Comparison of ENCODE assay signal across 10 cellular contexts in genomic region chr1:16248007-16248436, GRCh38. TPM values are rescaled to one million over a fixed set of nuclear protein-coding genes. Genes with fewer than 3 reads are reported as not detected.
DNase-seq lines count a peak whose midpoint lies in the region; ATAC-seq and TF ChIP-seq lines count a peak whose summit lies in the region.
"Had no signal": no experiment of that assay in that cellular context is flagged by ENCODE, and none has a peak within 500 bp of the region (broad histone marks: within the 10 kb centered on the region; RNA-seq: fewer than 3 reads in every experiment).

No MANE protein-coding gene starts in this region.

- WGBS in testis, 2 donors = 77 to 85% methylated on average over 8 of the region's 8 CpGs

- no peak overlapping the region for H3K4me3 ChIP-seq in testis

- H3K4me3 Mint-ChIP-seq in mesothelial cell of epicardium = no peak overlapping the region
- H3K4me3 Mint-ChIP-seq in activated CD8-positive, alpha-beta T cell treated with anti-CD3 and anti-CD28 coated beads, Interleukin-2, amount 10 ng/mL, durations not matched to agents 7 days and 5 days = no peak overlapping the region
- H3K4me3 Mint-ChIP-seq: H9 had no signal

- peaks cover 46% of the 10 kb centered on the region for H3K4me1 ChIP-seq in testis

- peaks cover 10% of the 10 kb centered on the region for H3K36me3 Mint-ChIP-seq in mesothelial cell of epicardium
- H3K36me3 Mint-ChIP-seq in activated CD8-positive, alpha-beta T cell treated with anti-CD3 and anti-CD28 coated beads, Interleukin-2, amount 10 ng/mL, durations not matched to agents 7 days and 5 days (ENCODE audit: low read depth) = peaks cover 33% of the 10 kb centered on the region

- no peak for ATAC-seq in HG02981 (IDR thresholded peaks at IDR 0.05; ENCODE audit: unreplicated experiment)
- no peak for ATAC-seq in activated CD8-positive, alpha-beta T cell treated with anti-CD3 and anti-CD28 coated beads, Interleukin-2, amount 10 ng/mL, durations not matched to agents 7 days and 5 days

- CTCF ChIA-PET in activated CD8-positive, alpha-beta T cell treated with anti-CD3 and anti-CD28 coated beads, Interleukin-2, amount 10 ng/mL, durations not matched to agents 7 days and 5 days (lab: Charles Lee) = interaction anchor here (1.0 to 2.0 kb wide), 7 partner anchors 10 to 456 kb away, joined by 3 to 9 read pairs (median 5); partner anchors contain the start of gene CPLANE2

- peak overlapping the region; percentile 60 for H3K27ac ChIP-seq in angular gyrus (ENCODE audit: low read depth, low read length)
- H3K27ac ChIP-seq in testis = peak overlapping the region; percentile 61 to 89

- no peaks in the 10 kb centered on the region for H3K9me3 ChIP-seq in testis

- DNase-seq in NCI-H748 (lab: John Stamatoyannopoulos, UW; ENCODE audit: unreplicated experiment) (peak; percentile 15), NCI-H748 treated with DMSO at 0.1 percent for 48 hours (lab: John Stamatoyannopoulos, UW) (no peak), mesothelial cell of epicardium (ENCODE audit: low spot score in 2 of 2, unreplicated experiment in 2 of 2) (no peak), testis (no peak)
- no peak for DNase-seq in activated CD4-positive, alpha-beta T cell treated with anti-CD3 and anti-CD28 coated beads, Interleukin-2, amount 50 U/mL, for 4 hours
- no peak for DNase-seq in activated CD8-positive, alpha-beta T cell treated with anti-CD3 and anti-CD28 coated beads, Interleukin-2, amount 10 ng/mL, durations not matched to agents 7 days and 5 days
- DNase-seq: activated naive CD4-positive, alpha-beta T cell; H9 had no signal

- peak overlapping the region; percentile 30 for H3K27ac Mint-ChIP-seq in mesothelial cell of epicardium
- no peak overlapping the region for H3K27ac Mint-ChIP-seq in activated CD8-positive, alpha-beta T cell treated with anti-CD3 and anti-CD28 coated beads, Interleukin-2, amount 10 ng/mL, durations not matched to agents 7 days and 5 days

- H3K4me1 Mint-ChIP-seq in mesothelial cell of epicardium = peaks cover 28% of the 10 kb centered on the region
- peaks cover 22% of the 10 kb centered on the region for H3K4me1 Mint-ChIP-seq in activated CD8-positive, alpha-beta T cell treated with anti-CD3 and anti-CD28 coated beads, Interleukin-2, amount 10 ng/mL, durations not matched to agents 7 days and 5 days (ENCODE audit: low read depth)

- no peak for TF ChIP-seq POLR2A in testis (IDR thresholded peaks at IDR 0.05)

- H3K36me3 ChIP-seq in testis (ENCODE audit: low read depth, missing control alignments) = no peaks in the 10 kb centered on the region

- no peaks in the 10 kb centered on the region for H3K9me3 Mint-ChIP-seq in mesothelial cell of epicardium
- H3K9me3 Mint-ChIP-seq in activated CD8-positive, alpha-beta T cell treated with anti-CD3 and anti-CD28 coated beads, Interleukin-2, amount 10 ng/mL, durations not matched to agents 7 days and 5 days (ENCODE audit: insufficient read depth) = no peaks in the 10 kb centered on the region
- H3K9me3 Mint-ChIP-seq: H9 had no signal

- POLR2A ChIA-PET in activated CD8-positive, alpha-beta T cell treated with anti-CD3 and anti-CD28 coated beads, Interleukin-2, amount 10 ng/mL, durations not matched to agents 7 days and 5 days (lab: Charles Lee) = no interaction called here

- H3K27me3 ChIP-seq in testis = no peaks in the 10 kb centered on the region

- TF ChIP-seq CTCF in mesothelial cell of epicardium (IDR thresholded peaks at IDR 0.05; ENCODE audit: unreplicated experiment) (no peak), testis (IDR thresholded peaks at IDR 0.05) (no peak)

- intact Hi-C loops in testis (cut with DNase I; ENCODE audit: low total_unique reads) = loop anchor here (10.0 kb wide), 1 partner anchor 163 kb away; no protein-coding TSS in a partner anchor

- H3K27me3 Mint-ChIP-seq in mesothelial cell of epicardium (ENCODE audit: low read depth) = no peaks in the 10 kb centered on the region
- no peaks in the 10 kb centered on the region for H3K27me3 Mint-ChIP-seq in activated CD8-positive, alpha-beta T cell treated with anti-CD3 and anti-CD28 coated beads, Interleukin-2, amount 10 ng/mL, durations not matched to agents 7 days and 5 days (ENCODE audit: low read depth)

RNA-seq across cellular contexts. Expression of gene CPLANE2, which starts 11.0 kb away (rescaled TPM):
- total RNA-seq in mesothelial cell of epicardium (7.7 to 10.7 TPM (median 9.1 TPM) in 3 replicates), testis (10 to 100 TPM; 11.1 to 11.8 TPM)
- 10.6 TPM for polyA plus RNA-seq in testis (ENCODE audit: insufficient read depth, low read depth, low replicate concordance)
- total RNA-seq in activated CD8-positive, alpha-beta T cell treated with anti-CD3 and anti-CD28 coated beads, Interleukin-2, amount 10 ng/mL, durations not matched to agents 7 days and 5 days = 1 to 10 TPM; 5.1 to 6.1 TPM

RNA-seq across cellular contexts. Expression of gene ARHGEF19, which starts 35.6 kb away (rescaled TPM):
- total RNA-seq in mesothelial cell of epicardium (85.3 to 88.3 TPM (median 86.6 TPM) in 3 replicates), testis (10 to 100 TPM in 1 of 2 donors, 1 to 10 TPM in 1; 8.5 to 10.1 TPM)
- 6.0 TPM for polyA plus RNA-seq in testis (ENCODE audit: insufficient read depth, low read depth, low replicate concordance)
- 10 to 100 TPM; 11.4 to 11.9 TPM for total RNA-seq in activated CD8-positive, alpha-beta T cell treated with anti-CD3 and anti-CD28 coated beads, Interleukin-2, amount 10 ng/mL, durations not matched to agents 7 days and 5 days
